In the genomic region with DNA sequence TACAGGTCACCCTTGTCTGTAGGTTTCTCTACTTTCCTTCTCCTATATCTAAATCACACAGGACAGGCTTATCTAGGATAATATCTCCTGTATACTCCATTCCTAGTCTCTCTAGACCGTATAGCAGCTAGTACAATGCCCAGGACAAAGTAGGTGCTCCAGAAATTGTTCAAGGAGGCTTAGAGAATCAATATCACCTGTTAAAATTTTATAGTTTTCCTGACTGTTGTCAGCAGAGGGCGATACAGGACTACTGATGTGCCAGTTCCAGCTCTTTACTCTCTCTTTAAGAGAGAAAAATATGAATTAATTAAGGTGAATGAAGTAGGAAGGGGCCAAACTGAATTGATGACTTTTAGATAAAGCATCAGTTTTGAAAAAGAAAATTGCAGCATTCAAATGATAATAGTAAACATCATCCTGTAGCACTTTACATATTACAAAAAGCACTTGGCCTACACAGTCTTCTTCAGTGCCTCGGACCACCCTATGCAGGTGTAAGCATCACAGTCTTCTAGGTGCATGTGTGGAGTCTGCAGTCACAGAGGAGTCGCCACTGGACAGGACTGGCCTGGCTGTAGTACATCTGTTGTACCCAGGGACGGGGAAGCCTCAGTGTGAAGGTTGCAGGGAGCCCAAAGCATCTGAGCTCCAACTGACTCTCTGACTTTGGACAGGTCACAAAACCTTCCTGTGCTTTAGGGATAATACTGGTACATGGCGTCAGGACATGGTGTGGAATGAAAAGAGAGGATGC, we compare ENCODE assay signal across 8 cellular contexts.
DNase-seq lines count a peak whose midpoint lies in the region; ATAC-seq and TF ChIP-seq lines count a peak whose summit lies in the region.

No MANE protein-coding gene starts in this region.

- 42 to 45% (median 42%) methylated on average over 6 of the region's 6 CpGs for WGBS in psoas muscle, 3 donors

- TF ChIP-seq CTCF in AG09309 (IDR thresholded peaks at IDR 0.05; ENCODE audit: control insufficient read depth, insufficient read depth, low read depth, low read length, missing control alignments), result peak; percentile 58
- TF ChIP-seq CTCF in GM12873 (IDR thresholded peaks at IDR 0.05; ENCODE audit: insufficient read depth, low read depth, low read length, missing control alignments), result peak; percentile 60
- TF ChIP-seq CTCF in foreskin fibroblast (IDR thresholded peaks at IDR 0.05; ENCODE audit: low read depth, low read length), result peak; percentile 45
- peak; percentile 73 for TF ChIP-seq CTCF in psoas muscle (IDR thresholded peaks at IDR 0.05)

- no peaks in the 10 kb centered on the region for H3K9me3 Mint-ChIP-seq in activated CD4-positive, alpha-beta memory T cell treated with anti-CD3 and anti-CD28 coated beads for 36 hours

- H3K27me3 ChIP-seq in psoas muscle (ENCODE audit: insufficient read depth in 3 of 3, low read length in 2 of 3), result no peaks in the 10 kb centered on the region

- no peaks in the 10 kb centered on the region for H3K9me3 ChIP-seq in psoas muscle

- no peaks in the 10 kb centered on the region for H3K4me1 ChIP-seq in psoas muscle

- no peak overlapping the region for H3K27ac ChIP-seq in psoas muscle

- no peaks in the 10 kb centered on the region for H3K36me3 ChIP-seq in psoas muscle (ENCODE audit: insufficient read depth in 1 of 2, low read depth in 1 of 2)

- H3K27me3 Mint-ChIP-seq in activated CD4-positive, alpha-beta memory T cell treated with anti-CD3 and anti-CD28 coated beads for 36 hours, result no peaks in the 10 kb centered on the region

- H3K4me3 Mint-ChIP-seq in activated CD4-positive, alpha-beta memory T cell treated with anti-CD3 and anti-CD28 coated beads for 36 hours, result no peak overlapping the region

- CTCF ChIA-PET in activated CD4-positive, alpha-beta memory T cell treated with anti-CD3 and anti-CD28 coated beads for 36 hours (lab: Charles Lee), result interaction anchor here (0.6 to 5.9 kb wide), 42 partner anchors 9 to 1239 kb away, joined by 3 to 57 read pairs (median 4); a partner anchor contains a TSS

- POLR2A ChIA-PET in activated CD4-positive, alpha-beta memory T cell treated with anti-CD3 and anti-CD28 coated beads for 36 hours (lab: Charles Lee), result interaction anchor here (0.6 to 1.2 kb wide), 2 partner anchors 11 to 155 kb away, joined by 3 read pairs; no protein-coding TSS in a partner anchor

- H3K4me3 ChIP-seq in AG09309 (ENCODE audit: control insufficient read depth, low read depth, low read length) (no peak overlapping the region), foreskin fibroblast (ENCODE audit: low read depth in 1 of 2, low read length in 2 of 2) (no peak overlapping the region), psoas muscle (no peak overlapping the region)

- H3K27ac Mint-ChIP-seq in activated CD4-positive, alpha-beta memory T cell treated with anti-CD3 and anti-CD28 coated beads for 36 hours, result no peak overlapping the region

- no peaks in the 10 kb centered on the region for H3K36me3 Mint-ChIP-seq in activated CD4-positive, alpha-beta memory T cell treated with anti-CD3 and anti-CD28 coated beads for 36 hours

- DNase-seq in AG09309 (ENCODE audit: low read depth), result no peak
- peak; percentile 49 for DNase-seq in NCI-H2171 (lab: John Stamatoyannopoulos, UW)
- DNase-seq in activated CD4-positive, alpha-beta memory T cell treated with anti-CD3 and anti-CD28 coated beads for 36 hours, result peak; percentile 36
- DNase-seq in foreskin fibroblast, result peak; percentile 32 to 78
- no peak for DNase-seq in psoas muscle
- DNase-seq in activated CD4-positive, CD25-positive, alpha-beta regulatory T cell treated with anti-CD3 and anti-CD28 coated beads, Interleukin-2, amount 50 U/mL, for 72 hours, result no peak

- peaks cover 5% of the 10 kb centered on the region for H3K4me1 Mint-ChIP-seq in activated CD4-positive, alpha-beta memory T cell treated with anti-CD3 and anti-CD28 coated beads for 36 hours (ENCODE audit: low read depth)

- ATAC-seq in psoas muscle (peak in 3 of 4 donors; percentile 51 to 82 (median 67)), HG02870 (IDR thresholded peaks at IDR 0.05; ENCODE audit: unreplicated experiment) (no peak)

- intact Hi-C loops in activated CD4-positive, alpha-beta memory T cell treated with anti-CD3 and anti-CD28 coated beads for 36 hours (cut with micrococcal nuclease), result loop anchor here (1.0 to 10.0 kb wide), 6 partner anchors 177 to 907 kb away; a partner anchor contains a TSS
- intact Hi-C loops in psoas muscle (cut with DNase I), result loop anchor here (1.0 to 5.0 kb wide), 3 partner anchors 208 to 659 kb away; no protein-coding TSS in a partner anchor

Comparison
In these comparisons a context has a peak if more than half of its experiments do, and no peak if none do; other contexts are left out.
1. DNase-seq: peak in NCI-H2171 (single experiment), activated CD4-positive, alpha-beta memory T cell treated with anti-CD3 and anti-CD28 coated beads for 36 hours (single experiment) and foreskin fibroblast (2 of 2); none in AG09309 (single experiment), psoas muscle (0 of 2) and activated CD4-positive, CD25-positive, alpha-beta regulatory T cell treated with anti-CD3 and anti-CD28 coated beads, Interleukin-2, amount 50 U/mL, for 72 hours (single experiment).
2. Peak in every context shown above with its lines, with median percentiles within 50 percentile points of each other: CTCF ChIP-seq.